Comparison of ENCODE assay signal across 17 cellular contexts in the genomic region with DNA sequence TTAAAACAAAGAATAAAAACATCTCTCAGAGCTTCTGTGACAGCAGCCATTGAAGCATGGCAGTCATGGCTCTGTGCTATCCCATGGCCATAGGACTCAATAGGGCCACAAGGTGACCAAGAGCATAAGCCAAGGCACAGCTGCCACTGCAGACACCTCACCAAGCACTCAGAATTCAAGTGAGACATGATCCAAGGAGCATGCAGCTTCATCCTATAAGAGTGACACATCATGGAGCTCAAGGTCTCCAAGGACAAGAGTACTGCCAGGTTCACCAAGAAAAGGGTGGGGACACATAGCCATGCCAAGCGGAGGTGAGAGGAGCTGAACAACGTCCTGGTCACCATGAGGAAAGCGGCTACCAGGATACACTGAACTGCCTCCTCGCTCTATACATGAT. TPM values are rescaled to one million over a fixed set of nuclear protein-coding genes. Genes with fewer than 3 reads are reported as not detected.
A peak's percentile ranks its signal among the peaks of the same experiment; 100 is the strongest.
DNase-seq lines count a peak whose midpoint lies in the region; ATAC-seq and TF ChIP-seq lines count a peak whose summit lies in the region.
"Had no signal": no experiment of that assay in that cellular context is flagged by ENCODE, and none has a peak within 500 bp of the region (broad histone marks: within the 10 kb centered on the region; RNA-seq: fewer than 3 reads in every experiment).

No MANE protein-coding gene starts in this region.

- DNase-seq in MM.1S, result no peak
- no peak for DNase-seq in chondrocyte (ENCODE audit: low spot score)
- DNase-seq in right cardiac atrium, result no peak
- no peak for DNase-seq in mesendoderm
- DNase-seq in NCI-H1105 treated with DMSO at 0.1 percent for 48 hours (lab: John Stamatoyannopoulos, UW), result no peak
- no peak for DNase-seq in T-cell
- no peak for DNase-seq in glomerular visceral epithelial cell (ENCODE audit: extremely low spot score)
- DNase-seq: NCI-H1694, NCI-H2107, NCI-H226, NCI-H526 treated with DMSO at 0.1 percent for 48 hours, PC-3 had no signal

- H4K5ac ChIP-seq in mesendoderm (ENCODE audit: low read length), result no peak overlapping the region

- H3K27me3 ChIP-seq in MM.1S (replicated peaks; ENCODE audit: insufficient read depth, low read length) (no peaks in the 10 kb centered on the region), right cardiac atrium (ENCODE audit: control insufficient read depth, insufficient read depth) (no peaks in the 10 kb centered on the region), mesendoderm (ENCODE audit: insufficient read depth, low read length, poor library complexity) (no peaks in the 10 kb centered on the region)

- H3K27me3 Mint-ChIP-seq in chondrocyte (ENCODE audit: low read depth), result no peaks in the 10 kb centered on the region
- peaks cover 14 to 17% of the 10 kb centered on the region in 2 donors for H3K27me3 Mint-ChIP-seq in T-cell

- H3K4me3 ChIP-seq in MM.1S (ENCODE audit: low read length) (no peak overlapping the region), right cardiac atrium (ENCODE audit: low read length) (no peak overlapping the region), mesendoderm (ENCODE audit: low read length) (no peak overlapping the region)
- H3K4me3 ChIP-seq: HAP-1 had no signal

- H2BK15ac ChIP-seq in mesendoderm (replicated peaks; ENCODE audit: low read depth), result no peak overlapping the region

- intact Hi-C loops in right cardiac atrium (cut with DNase I), result no loop called here

- no peak overlapping the region for H3K23ac ChIP-seq in mesendoderm (ENCODE audit: low read length)

- TF ChIP-seq CTCF in MM.1S (IDR thresholded peaks at IDR 0.05; ENCODE audit: low read length) (no peak), chondrocyte (IDR thresholded peaks at IDR 0.05) (no peak)

- no peak overlapping the region for H3K56ac ChIP-seq in mesendoderm (ENCODE audit: low read length)

- no peak overlapping the region for H3K18ac ChIP-seq in mesendoderm (ENCODE audit: low read length)

- H3K27ac ChIP-seq in MM.1S (ENCODE audit: low read length), result no peak overlapping the region
- H3K27ac ChIP-seq in right cardiac atrium (ENCODE audit: low read length), result peak overlapping the region; percentile 82
- H3K27ac ChIP-seq in temporal lobe (ENCODE audit: low read depth, low read length), result peak overlapping the region; percentile 62
- H3K27ac ChIP-seq in mesendoderm (ENCODE audit: low read depth, low read length), result no peak overlapping the region

- no peak overlapping the region for H4K8ac ChIP-seq in mesendoderm (ENCODE audit: low read depth, low read length)

- H3K4me3 Mint-ChIP-seq in chondrocyte (ENCODE audit: unreplicated experiment) (no peak overlapping the region), T-cell (no peak overlapping the region)
- H3K4me3 Mint-ChIP-seq: CD14-positive monocyte had no signal

- no peaks in the 10 kb centered on the region for H4K20me1 ChIP-seq in MM.1S (ENCODE audit: insufficient read depth, low read length)

- no peak overlapping the region for H3K4ac ChIP-seq in mesendoderm (ENCODE audit: low read depth, low read length)

- no peaks in the 10 kb centered on the region for H3K79me1 ChIP-seq in mesendoderm (ENCODE audit: low read length)

- no peaks in the 10 kb centered on the region for H3F3A ChIP-seq in MM.1S (ENCODE audit: insufficient read depth, low read length)

- H3K36me3 Mint-ChIP-seq in chondrocyte (ENCODE audit: low read depth) (peaks cover 1% of the 10 kb centered on the region), T-cell (no peaks in the 10 kb centered on the region)
- H3K36me3 Mint-ChIP-seq: CD14-positive monocyte had no signal

- no peaks in the 10 kb centered on the region for H3K9me3 ChIP-seq in MM.1S (replicated peaks; ENCODE audit: insufficient read depth, low read length)
- H3K9me3 ChIP-seq in right cardiac atrium (ENCODE audit: control insufficient read depth, low read length), result no peaks in the 10 kb centered on the region
- H3K9me3 ChIP-seq: Caco-2, HAP-1 had no signal

- no peaks in the 10 kb centered on the region for H3K36me3 ChIP-seq in MM.1S (replicated peaks; ENCODE audit: insufficient read depth, low read length)
- H3K36me3 ChIP-seq in mesendoderm (ENCODE audit: control insufficient read depth, insufficient read depth, low read length), result no peaks in the 10 kb centered on the region
- H3K36me3 ChIP-seq: HAP-1 had no signal

- H3K4me1 Mint-ChIP-seq in chondrocyte (ENCODE audit: low read depth), result peaks cover 56% of the 10 kb centered on the region
- no peaks in the 10 kb centered on the region for H3K4me1 Mint-ChIP-seq in T-cell
- H3K4me1 Mint-ChIP-seq: CD14-positive monocyte had no signal

- H3K9me3 Mint-ChIP-seq in chondrocyte (ENCODE audit: low read depth), result peaks cover 2% of the 10 kb centered on the region
- H3K9me3 Mint-ChIP-seq in T-cell, result peaks cover 0 to 1% (median 0%) of the 10 kb centered on the region in 3 donors

- no peak overlapping the region for H2BK120ac ChIP-seq in mesendoderm (ENCODE audit: low read depth, low read length)

- no peak overlapping the region for H2AK5ac ChIP-seq in mesendoderm (ENCODE audit: low read length)

- peak overlapping the region; percentile 7; the same call in 1 of the 2 replicates for H2AFZ ChIP-seq in MM.1S (ENCODE audit: low read length)

- no peaks in the 10 kb centered on the region for H3K79me2 ChIP-seq in MM.1S (ENCODE audit: low read length)
- H3K79me2 ChIP-seq in mesendoderm (ENCODE audit: control insufficient read depth, insufficient read depth, low read length), result no peaks in the 10 kb centered on the region

- peak overlapping the region; percentile 86 for H3K27ac Mint-ChIP-seq in chondrocyte (ENCODE audit: unreplicated experiment)
- H3K27ac Mint-ChIP-seq in T-cell, result no peak overlapping the region
- H3K27ac Mint-ChIP-seq: CD14-positive monocyte had no signal

- H2BK5ac ChIP-seq in mesendoderm (ENCODE audit: low read length), result no peak overlapping the region

- no peak for ATAC-seq in right cardiac atrium
- ATAC-seq in T-cell (replicated peaks in 1 of 4), result no peak
- ATAC-seq: PC-3 had no signal

- POLR2A ChIA-PET in T-cell (lab: Charles Lee), result no interaction called here

- 91% methylated on average over 4 of the region's 4 CpGs for WGBS in right cardiac atrium
- WGBS in mesendoderm (ENCODE audit: extremely low coverage, insufficient coverage, low lambda C conversion rate), result no CpG with 5 or more reads among the region's 4 CpGs

- CTCF ChIA-PET in T-cell (lab: Charles Lee), result no interaction called here

- H3K9me2 ChIP-seq in MM.1S (replicated peaks; ENCODE audit: insufficient read depth, low read length), result no peaks in the 10 kb centered on the region

- H3K9ac ChIP-seq in MM.1S (ENCODE audit: low read length) (no peak overlapping the region), mesendoderm (ENCODE audit: low read length) (no peak overlapping the region)

- H3K4me2 ChIP-seq in MM.1S (ENCODE audit: low read depth, low read length), result peak overlapping the region; percentile 30; the same call in 1 of the 2 replicates
- H3K4me2 ChIP-seq in mesendoderm (ENCODE audit: low read length), result no peak overlapping the region

- H3K4me1 ChIP-seq in MM.1S (ENCODE audit: low read length), result peaks cover 18% of the 10 kb centered on the region
- H3K4me1 ChIP-seq in right cardiac atrium (ENCODE audit: control insufficient read depth, insufficient read depth, low read length), result peaks cover 9% of the 10 kb centered on the region
- H3K4me1 ChIP-seq in mesendoderm (ENCODE audit: control insufficient read depth, low read depth, low read length), result no peaks in the 10 kb centered on the region
- H3K4me1 ChIP-seq: Caco-2, HAP-1 had no signal

RNA-seq across cellular contexts. Expression of a gene that starts 53.0 kb away (rescaled TPM):
- total RNA-seq in chondrocyte (3.7 to 23.9 TPM (median 23.8 TPM) in 3 replicates), right cardiac atrium (100 to 1,000 TPM; 117 to 184 (median 136) TPM), temporal lobe (10.8 TPM), T-cell (1 to 10 TPM in 3 of 5 donors, under 1 TPM in 2; 0.15 to 2.5 (median 1.4) TPM)
- polyA plus RNA-seq in right cardiac atrium, result 82.9 TPM
- 5.9 TPM for polyA plus RNA-seq in mesendoderm (2013, experiment 1 of 2)
- polyA plus RNA-seq in mesendoderm (2013, experiment 2 of 2), result 6.1 TPM
- total RNA-seq: A673, Caco-2, PC-3 had no signal
- polyA plus RNA-seq: CD14-positive monocyte had no signal

Comparison
In these comparisons a context has a peak if more than half of its experiments do, and no peak if none do; other contexts are left out.
1. H3K27ac ChIP-seq: peak in right cardiac atrium (single experiment) and temporal lobe (single experiment); none in MM.1S (single experiment) and mesendoderm (single experiment).